ENCODE assay signal across 1 cellular context in the genomic region with DNA sequence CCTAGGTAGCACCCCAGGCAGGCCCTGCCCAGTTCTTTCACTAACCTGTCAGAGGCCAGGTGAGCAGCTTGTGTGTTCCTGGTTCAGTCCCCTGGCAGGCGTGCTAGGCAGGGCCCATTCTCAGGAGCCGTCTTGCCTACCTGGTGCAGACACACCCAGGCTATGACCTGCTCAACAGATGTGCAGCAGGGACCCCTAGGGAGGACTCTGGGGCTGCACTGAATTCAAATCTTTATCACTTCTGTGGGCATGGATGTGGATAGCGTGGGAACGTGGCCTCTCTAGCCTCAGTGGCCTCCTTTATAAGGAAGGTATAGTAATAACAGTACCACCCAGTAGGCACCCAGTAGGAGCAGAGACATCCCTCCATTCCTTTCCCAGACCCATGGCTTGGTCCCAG.
TF ChIP-seq lines count a peak whose summit lies in the region.

No MANE protein-coding gene starts in this region.

TF ChIP-seq in GM12878, 131 proteins besides CTCF, POLR2A, EP300 and RAD21:
- TF ChIP-seq TCF12 (IDR thresholded peaks at IDR 0.05; ENCODE audit: low read depth, low read length) (no peak), YY1 (IDR thresholded peaks at IDR 0.05; ENCODE audit: low read depth, low read length) (no peak), EGR1 (IDR thresholded peaks at IDR 0.05; ENCODE audit: borderline replicate concordance in 1 of 2, low read depth in 2 of 2, low read length in 2 of 2) (no peak)
- TF ChIP-seq, protein P1, sequence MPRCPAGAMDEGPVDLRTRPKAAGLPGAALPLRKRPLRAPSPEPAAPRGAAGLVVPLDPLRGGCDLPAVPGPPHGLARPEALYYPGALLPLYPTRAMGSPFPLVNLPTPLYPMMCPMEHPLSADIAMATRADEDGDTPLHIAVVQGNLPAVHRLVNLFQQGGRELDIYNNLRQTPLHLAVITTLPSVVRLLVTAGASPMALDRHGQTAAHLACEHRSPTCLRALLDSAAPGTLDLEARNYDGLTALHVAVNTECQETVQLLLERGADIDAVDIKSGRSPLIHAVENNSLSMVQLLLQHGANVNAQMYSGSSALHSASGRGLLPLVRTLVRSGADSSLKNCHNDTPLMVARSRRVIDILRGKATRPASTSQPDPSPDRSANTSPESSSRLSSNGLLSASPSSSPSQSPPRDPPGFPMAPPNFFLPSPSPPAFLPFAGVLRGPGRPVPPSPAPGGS (IDR thresholded peaks at IDR 0.05; ENCODE audit: borderline replicate concordance, insufficient read depth, low read depth, low read length, poor library complexity, severe bottlenecking): no peak
TF ChIP-seq in GM12878: peak in this region for 0.
